In genomic region chr10:30176776-30177533, GRCh38 we compare ENCODE assay signal across 21 cellular contexts.
"Had no signal": no experiment of that assay in that cellular context is flagged by ENCODE, and none has a peak within 500 bp of the region (broad histone marks: within the 10 kb centered on the region; RNA-seq: fewer than 3 reads in every experiment).

No MANE protein-coding gene starts in this region.

- H3K9me3 Mint-ChIP-seq: activated B cell treated with CpG ODN at 0.5 μM for 24 hours; activated naive CD4-positive, alpha-beta T cell treated with anti-CD3 and anti-CD28 coated beads for 36 hours; stimulated activated memory B cell treated with anti-CD40 and anti-IgM and Interleukin-4, amounts not matched to agents 10 μg/mL and 1 μg/mL and 100 μg/mL, for 72 hours had no signal

- DNase-seq: activated B cell treated with CpG ODN at 0.5 μM for 24 hours; activated CD4-positive, alpha-beta T cell treated with anti-CD3 and anti-CD28 coated beads for 36 hours; activated CD4-positive, alpha-beta T cell treated with anti-CD3 and anti-CD28 coated beads, Interleukin-2, amount 50 U/mL, for 4 hours; activated CD8-positive, alpha-beta memory T cell treated with anti-CD3 and anti-CD28 coated beads, Interleukin-2, amount 50 U/mL, for 48 hours; activated naive CD4-positive, alpha-beta T cell treated with anti-CD3 and anti-CD28 coated beads for 36 hours; activated T-cell treated with anti-CD3 and anti-CD28 coated beads, Interleukin-2, amount 50 U/mL, for 48 hours; amygdala; cerebellar nuclear complex; cortex of kidney; gastrocnemius medialis; hippocampal formation; nucleus accumbens; posterior cingulate gyrus; sigmoid colon; stimulated activated CD4-positive, alpha-beta T cell treated with anti-CD3 and anti-CD28 coated beads, Interleukin-15, amount 100 ng/mL, for 24 hours; stomach; T1000 had no signal

- H3K36me3 ChIP-seq: gastrocnemius medialis, sigmoid colon, stomach, suprapubic skin, tibial nerve had no signal

- H3K4me1 ChIP-seq: gastrocnemius medialis, tibial nerve had no signal

- H3K4me2 ChIP-seq: smooth muscle cell had no signal

- ATAC-seq: activated CD4-positive, alpha-beta T cell treated with anti-CD3 and anti-CD28 coated beads for 36 hours; gastrocnemius medialis; stimulated activated memory B cell treated with anti-CD40 and anti-IgM and Interleukin-4, amounts not matched to agents 10 μg/mL and 1 μg/mL and 100 μg/mL, for 72 hours had no signal

- H3K27me3 ChIP-seq: sigmoid colon, stomach, suprapubic skin, tibial nerve had no signal

- H3K36me3 Mint-ChIP-seq: stimulated activated memory B cell treated with anti-CD40 and anti-IgM and Interleukin-4, amounts not matched to agents 10 μg/mL and 1 μg/mL and 100 μg/mL, for 72 hours had no signal

- H3K4me3 ChIP-seq: gastrocnemius medialis, sigmoid colon, smooth muscle cell, stomach, suprapubic skin, tibial nerve had no signal

- H3K27me3 Mint-ChIP-seq: activated B cell treated with CpG ODN at 0.5 μM for 24 hours; stimulated activated memory B cell treated with anti-CD40 and anti-IgM and Interleukin-4, amounts not matched to agents 10 μg/mL and 1 μg/mL and 100 μg/mL, for 72 hours had no signal

- H3K27ac ChIP-seq: gastrocnemius medialis, sigmoid colon, suprapubic skin, tibial nerve had no signal

- H3K4me1 Mint-ChIP-seq: activated B cell treated with CpG ODN at 0.5 μM for 24 hours; activated CD4-positive, alpha-beta T cell treated with anti-CD3 and anti-CD28 coated beads for 36 hours; stimulated activated memory B cell treated with anti-CD40 and anti-IgM and Interleukin-4, amounts not matched to agents 10 μg/mL and 1 μg/mL and 100 μg/mL, for 72 hours had no signal

- H3K27ac Mint-ChIP-seq: activated B cell treated with CpG ODN at 0.5 μM for 24 hours; activated CD4-positive, alpha-beta T cell treated with anti-CD3 and anti-CD28 coated beads for 36 hours; activated naive CD4-positive, alpha-beta T cell treated with anti-CD3 and anti-CD28 coated beads for 36 hours; stimulated activated memory B cell treated with anti-CD40 and anti-IgM and Interleukin-4, amounts not matched to agents 10 μg/mL and 1 μg/mL and 100 μg/mL, for 72 hours had no signal

- H3K4me3 Mint-ChIP-seq: activated B cell treated with CpG ODN at 0.5 μM for 24 hours; activated CD4-positive, alpha-beta T cell treated with anti-CD3 and anti-CD28 coated beads for 36 hours; activated naive CD4-positive, alpha-beta T cell treated with anti-CD3 and anti-CD28 coated beads for 36 hours; stimulated activated memory B cell treated with anti-CD40 and anti-IgM and Interleukin-4, amounts not matched to agents 10 μg/mL and 1 μg/mL and 100 μg/mL, for 72 hours had no signal

- H3K9me3 ChIP-seq: gastrocnemius medialis, sigmoid colon, stomach, suprapubic skin, tibial nerve had no signal
